Comparison of ENCODE assay signal across 8 cellular contexts in genomic region chr5:150734579-150735384, GRCh38. TPM values are rescaled to one million over a fixed set of nuclear protein-coding genes. Genes with fewer than 3 reads are reported as not detected.
DNase-seq lines count a peak whose midpoint lies in the region; ATAC-seq and TF ChIP-seq lines count a peak whose summit lies in the region.

No MANE protein-coding gene starts in this region.

- ATAC-seq in GM19023 (IDR thresholded peaks at IDR 0.05; ENCODE audit: unreplicated experiment): peak; percentile 55
- ATAC-seq in HG03064 (IDR thresholded peaks at IDR 0.05; ENCODE audit: low read depth, unreplicated experiment): peak; percentile 72
- ATAC-seq in WTC11: peak; percentile 60
- peak; percentile 71 for ATAC-seq in mucosa of descending colon
- ATAC-seq in GM19328 (IDR thresholded peaks at IDR 0.05; ENCODE audit: unreplicated experiment): no peak

- CTCF ChIA-PET in WTC11 (lab: Charles Lee): interaction anchor here (0.6 to 2.4 kb wide), 16 partner anchors 8 to 518 kb away, joined by 3 to 17 read pairs (median 4); partner anchors contain the start of genes DCTN4, GM2A, RBM22 and SMIM3

- H3K27me3 Mint-ChIP-seq in WTC11 (ENCODE audit: low read depth): no peaks in the 10 kb centered on the region

- peaks cover 27% of the 10 kb centered on the region for H3K9me3 Mint-ChIP-seq in WTC11

- TF ChIP-seq CTCF in WTC11 (IDR thresholded peaks at IDR 0.05) (no peak), mucosa of descending colon (IDR thresholded peaks at IDR 0.05) (no peak)

- peaks cover 4% of the 10 kb centered on the region for H3K36me3 ChIP-seq in mucosa of descending colon (ENCODE audit: low read depth)

- no peak overlapping the region for H3K4me3 ChIP-seq in mucosa of descending colon

- no peak overlapping the region for H3K27ac Mint-ChIP-seq in WTC11

- H3K9me3 ChIP-seq in mucosa of descending colon: no peaks in the 10 kb centered on the region

- H3K36me3 Mint-ChIP-seq in WTC11: peaks cover 65% of the 10 kb centered on the region

- no peaks in the 10 kb centered on the region for H3K4me1 ChIP-seq in mucosa of descending colon (ENCODE audit: low read depth)

- no peak overlapping the region for H3K4me3 Mint-ChIP-seq in WTC11

- DNase-seq in WTC11 (ENCODE audit: low spot score) (peak; percentile 21), mucosa of descending colon (peak; percentile 41 to 67 (median 62)), AG08396 (ENCODE audit: low spot score) (no peak), SW480 (ENCODE audit: low spot score) (no peak), NCI-H82 (lab: John Stamatoyannopoulos, UW) (no peak)

- POLR2A ChIA-PET in WTC11 (lab: Charles Lee): no interaction called here

- intact Hi-C loops in mucosa of descending colon (cut with DNase I, micrococcal nuclease): no loop called here

- peaks cover 29% of the 10 kb centered on the region for H3K4me1 Mint-ChIP-seq in WTC11

TF ChIP-seq in WTC11, 78 proteins besides CTCF, POLR2A, EP300 and RAD21:
- TF ChIP-seq ATF1 (CRISPR knock-in tag; IDR thresholded peaks at IDR 0.05): no peak
- no peak for TF ChIP-seq KAT7 (CRISPR knock-in tag; IDR thresholded peaks at IDR 0.05; ENCODE audit: borderline replicate concordance)
- TF ChIP-seq ZNF423 (CRISPR knock-in tag; IDR thresholded peaks at IDR 0.05): no peak
- TF ChIP-seq, protein P1, sequence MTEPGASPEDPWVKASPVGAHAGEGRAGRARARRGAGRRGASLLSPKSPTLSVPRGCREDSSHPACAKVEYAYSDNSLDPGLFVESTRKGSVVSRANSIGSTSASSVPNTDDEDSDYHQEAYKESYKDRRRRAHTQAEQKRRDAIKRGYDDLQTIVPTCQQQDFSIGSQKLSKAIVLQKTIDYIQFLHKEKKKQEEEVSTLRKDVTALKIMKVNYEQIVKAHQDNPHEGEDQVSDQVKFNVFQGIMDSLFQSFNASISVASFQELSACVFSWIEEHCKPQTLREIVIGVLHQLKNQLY (CRISPR knock-in tag; IDR thresholded peaks at IDR 0.05): no peak
- no peak for TF ChIP-seq CDX4 (CRISPR knock-in tag; IDR thresholded peaks at IDR 0.05; ENCODE audit: borderline replicate concordance)
- TF ChIP-seq EMX1 (CRISPR knock-in tag; IDR thresholded peaks at IDR 0.05): no peak
- TF ChIP-seq, protein P2, sequence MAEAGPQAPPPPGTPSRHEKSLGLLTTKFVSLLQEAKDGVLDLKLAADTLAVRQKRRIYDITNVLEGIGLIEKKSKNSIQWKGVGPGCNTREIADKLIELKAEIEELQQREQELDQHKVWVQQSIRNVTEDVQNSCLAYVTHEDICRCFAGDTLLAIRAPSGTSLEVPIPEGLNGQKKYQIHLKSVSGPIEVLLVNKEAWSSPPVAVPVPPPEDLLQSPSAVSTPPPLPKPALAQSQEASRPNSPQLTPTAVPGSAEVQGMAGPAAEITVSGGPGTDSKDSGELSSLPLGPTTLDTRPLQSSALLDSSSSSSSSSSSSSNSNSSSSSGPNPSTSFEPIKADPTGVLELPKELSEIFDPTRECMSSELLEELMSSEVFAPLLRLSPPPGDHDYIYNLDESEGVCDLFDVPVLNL (CRISPR knock-in tag; IDR thresholded peaks at IDR 0.05; ENCODE audit: borderline replicate concordance, low read depth): no peak
- no peak for TF ChIP-seq TP53 (CRISPR knock-in tag; IDR thresholded peaks at IDR 0.05)
- TF ChIP-seq ZSCAN18 (CRISPR knock-in tag; IDR thresholded peaks at IDR 0.05): no peak
- no peak for TF ChIP-seq ZBTB43 (CRISPR knock-in tag; IDR thresholded peaks at IDR 0.05)
- TF ChIP-seq ZBTB21 (CRISPR knock-in tag; IDR thresholded peaks at IDR 0.05; ENCODE audit: borderline replicate concordance): no peak
- no peak for TF ChIP-seq CREB1 (CRISPR knock-in tag; IDR thresholded peaks at IDR 0.05)
- TF ChIP-seq, protein P3, sequence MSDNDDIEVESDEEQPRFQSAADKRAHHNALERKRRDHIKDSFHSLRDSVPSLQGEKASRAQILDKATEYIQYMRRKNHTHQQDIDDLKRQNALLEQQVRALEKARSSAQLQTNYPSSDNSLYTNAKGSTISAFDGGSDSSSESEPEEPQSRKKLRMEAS (CRISPR knock-in tag; IDR thresholded peaks at IDR 0.05): no peak
- no peak for TF ChIP-seq PRRX2 (CRISPR knock-in tag; IDR thresholded peaks at IDR 0.05)
- no peak for TF ChIP-seq ESRRA (CRISPR knock-in tag; IDR thresholded peaks at IDR 0.05; ENCODE audit: borderline replicate concordance)
- TF ChIP-seq SOX15 (CRISPR knock-in tag; IDR thresholded peaks at IDR 0.05): no peak
- TF ChIP-seq FOXK1 (CRISPR knock-in tag; IDR thresholded peaks at IDR 0.05): no peak
- no peak for TF ChIP-seq TCF7 (CRISPR knock-in tag; IDR thresholded peaks at IDR 0.05; ENCODE audit: low read depth)
- TF ChIP-seq NFYB (CRISPR knock-in tag; conservative IDR thresholded peaks at IDR 0.05; ENCODE audit: low read depth): no peak
- TF ChIP-seq GABPB1 (CRISPR knock-in tag; IDR thresholded peaks at IDR 0.05): no peak

RNA-seq across cellular contexts. Expression of gene DCTN4, which starts 24.0 kb away (rescaled TPM):
- total RNA-seq in WTC11 (2021) (41.1 to 43.9 TPM (median 43.2 TPM) in 3 replicates), mucosa of descending colon (10 to 100 TPM; 50.8 to 56.4 (median 52.9) TPM)

RNA-seq across cellular contexts. Expression of gene RBM22, which starts 33.9 kb away (rescaled TPM):
- total RNA-seq in WTC11 (2021): 28.7 to 34.0 TPM (median 31.6 TPM) in 3 replicates
- 10 to 100 TPM; 41.0 to 45.1 (median 44.2) TPM for total RNA-seq in mucosa of descending colon

RNA-seq across cellular contexts. Expression of gene SMIM3, which starts 43.8 kb away (rescaled TPM):
- 11.1 to 14.1 TPM (median 12.2 TPM) in 3 replicates for total RNA-seq in WTC11 (2021)
- 10 to 100 TPM in 2 of 3 donors, 1 to 10 TPM in 1; 9.3 to 21.6 (median 19.2) TPM for total RNA-seq in mucosa of descending colon

Comparison
In these comparisons a context has a peak if more than half of its experiments do, and no peak if none do; other contexts are left out.
1. DNase-seq: peak in WTC11 (single experiment) and mucosa of descending colon (3 of 3); none in AG08396 (single experiment), SW480 (single experiment) and NCI-H82 (single experiment).